In the genomic region with DNA sequence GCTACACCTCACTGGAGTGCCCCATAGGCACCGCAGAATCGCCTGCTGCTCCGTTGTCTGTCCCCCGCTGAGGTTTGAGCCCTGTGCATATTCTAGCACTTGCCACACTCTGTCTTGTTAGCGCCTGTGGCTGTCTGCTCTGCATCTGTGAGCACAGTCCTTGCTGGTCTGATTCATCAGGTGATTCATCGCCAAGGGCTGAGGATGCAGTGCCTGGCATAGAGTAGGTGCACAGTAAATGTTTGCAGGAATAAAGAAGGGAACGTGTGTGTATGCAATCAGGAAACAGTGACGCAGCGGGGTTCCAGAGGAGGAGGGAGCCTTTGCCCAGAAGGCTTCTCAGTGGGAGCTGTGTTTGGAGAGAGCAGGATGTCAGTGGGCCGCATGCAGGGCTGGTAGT, we compare ENCODE assay signal across 1 cellular context.
TF ChIP-seq lines count a peak whose summit lies in the region.

No MANE protein-coding gene starts in this region.

TF ChIP-seq in H1, 55 proteins besides CTCF, POLR2A, EP300 and RAD21 (continued from another document):
- TF ChIP-seq CHD7 (IDR thresholded peaks at IDR 0.05; ENCODE audit: insufficient replicate concordance, low read length), result no peak
- no peak for TF ChIP-seq SP4 (IDR thresholded peaks at IDR 0.05; ENCODE audit: low read length)
